In the genomic region with DNA sequence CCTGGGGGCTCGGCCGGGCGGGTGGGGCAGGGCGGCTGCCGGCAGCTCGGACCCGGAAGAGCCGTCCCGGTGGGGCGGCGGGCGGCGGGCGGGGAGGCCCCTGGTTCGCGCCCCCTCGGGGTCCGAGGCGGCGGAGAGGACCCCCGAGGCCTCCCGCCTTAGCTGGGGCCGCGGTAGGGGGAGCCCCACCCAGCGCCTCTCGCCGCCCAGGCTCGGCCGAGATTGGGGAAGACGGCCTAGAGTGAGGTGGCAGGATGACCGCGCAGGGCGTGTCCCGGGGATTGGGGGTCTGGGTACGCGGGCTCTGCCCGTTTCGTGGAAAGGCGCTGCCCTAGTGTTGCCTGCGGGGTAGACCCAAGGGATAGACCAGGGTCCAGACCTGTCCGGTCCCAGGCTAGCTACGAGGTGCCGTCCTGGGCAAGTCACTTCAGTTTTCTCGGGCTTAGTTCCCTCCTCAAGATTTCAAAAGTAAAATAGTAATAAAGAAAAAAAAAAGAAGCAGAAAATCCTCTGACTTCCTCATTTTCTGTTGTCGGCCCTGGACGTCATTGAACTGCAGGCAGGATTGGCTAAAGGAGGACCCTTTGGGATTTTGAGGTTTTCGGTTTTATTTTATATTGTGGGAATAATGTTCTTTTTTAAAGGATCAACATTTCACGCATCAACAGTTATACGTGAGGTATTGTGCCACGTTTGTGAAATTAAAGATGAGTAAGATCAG, we compare ENCODE assay signal across 1 cellular context.
TF ChIP-seq lines count a peak whose summit lies in the region.

No MANE protein-coding gene starts in this region.

TF ChIP-seq in H1, 55 proteins besides CTCF, POLR2A, EP300 and RAD21:
- TF ChIP-seq CBX8 (IDR thresholded peaks at IDR 0.05; ENCODE audit: borderline replicate concordance, low read depth, low read length): no peak
- TF ChIP-seq ATF3 (IDR thresholded peaks at IDR 0.05; ENCODE audit: insufficient read depth, low read depth, low read length): no peak
- 0 out of 4 replicates have a peak, but pooled peaks of 1 of the 2 experiments have one; percentile 28 for TF ChIP-seq HDAC2 (IDR thresholded peaks at IDR 0.05; ENCODE audit: borderline replicate concordance in 1 of 2, low read depth in 2 of 2, low read length in 2 of 2)
- no peak for TF ChIP-seq KDM1A (IDR thresholded peaks at IDR 0.05; ENCODE audit: borderline replicate concordance, low read length)
- TF ChIP-seq, protein P1, sequence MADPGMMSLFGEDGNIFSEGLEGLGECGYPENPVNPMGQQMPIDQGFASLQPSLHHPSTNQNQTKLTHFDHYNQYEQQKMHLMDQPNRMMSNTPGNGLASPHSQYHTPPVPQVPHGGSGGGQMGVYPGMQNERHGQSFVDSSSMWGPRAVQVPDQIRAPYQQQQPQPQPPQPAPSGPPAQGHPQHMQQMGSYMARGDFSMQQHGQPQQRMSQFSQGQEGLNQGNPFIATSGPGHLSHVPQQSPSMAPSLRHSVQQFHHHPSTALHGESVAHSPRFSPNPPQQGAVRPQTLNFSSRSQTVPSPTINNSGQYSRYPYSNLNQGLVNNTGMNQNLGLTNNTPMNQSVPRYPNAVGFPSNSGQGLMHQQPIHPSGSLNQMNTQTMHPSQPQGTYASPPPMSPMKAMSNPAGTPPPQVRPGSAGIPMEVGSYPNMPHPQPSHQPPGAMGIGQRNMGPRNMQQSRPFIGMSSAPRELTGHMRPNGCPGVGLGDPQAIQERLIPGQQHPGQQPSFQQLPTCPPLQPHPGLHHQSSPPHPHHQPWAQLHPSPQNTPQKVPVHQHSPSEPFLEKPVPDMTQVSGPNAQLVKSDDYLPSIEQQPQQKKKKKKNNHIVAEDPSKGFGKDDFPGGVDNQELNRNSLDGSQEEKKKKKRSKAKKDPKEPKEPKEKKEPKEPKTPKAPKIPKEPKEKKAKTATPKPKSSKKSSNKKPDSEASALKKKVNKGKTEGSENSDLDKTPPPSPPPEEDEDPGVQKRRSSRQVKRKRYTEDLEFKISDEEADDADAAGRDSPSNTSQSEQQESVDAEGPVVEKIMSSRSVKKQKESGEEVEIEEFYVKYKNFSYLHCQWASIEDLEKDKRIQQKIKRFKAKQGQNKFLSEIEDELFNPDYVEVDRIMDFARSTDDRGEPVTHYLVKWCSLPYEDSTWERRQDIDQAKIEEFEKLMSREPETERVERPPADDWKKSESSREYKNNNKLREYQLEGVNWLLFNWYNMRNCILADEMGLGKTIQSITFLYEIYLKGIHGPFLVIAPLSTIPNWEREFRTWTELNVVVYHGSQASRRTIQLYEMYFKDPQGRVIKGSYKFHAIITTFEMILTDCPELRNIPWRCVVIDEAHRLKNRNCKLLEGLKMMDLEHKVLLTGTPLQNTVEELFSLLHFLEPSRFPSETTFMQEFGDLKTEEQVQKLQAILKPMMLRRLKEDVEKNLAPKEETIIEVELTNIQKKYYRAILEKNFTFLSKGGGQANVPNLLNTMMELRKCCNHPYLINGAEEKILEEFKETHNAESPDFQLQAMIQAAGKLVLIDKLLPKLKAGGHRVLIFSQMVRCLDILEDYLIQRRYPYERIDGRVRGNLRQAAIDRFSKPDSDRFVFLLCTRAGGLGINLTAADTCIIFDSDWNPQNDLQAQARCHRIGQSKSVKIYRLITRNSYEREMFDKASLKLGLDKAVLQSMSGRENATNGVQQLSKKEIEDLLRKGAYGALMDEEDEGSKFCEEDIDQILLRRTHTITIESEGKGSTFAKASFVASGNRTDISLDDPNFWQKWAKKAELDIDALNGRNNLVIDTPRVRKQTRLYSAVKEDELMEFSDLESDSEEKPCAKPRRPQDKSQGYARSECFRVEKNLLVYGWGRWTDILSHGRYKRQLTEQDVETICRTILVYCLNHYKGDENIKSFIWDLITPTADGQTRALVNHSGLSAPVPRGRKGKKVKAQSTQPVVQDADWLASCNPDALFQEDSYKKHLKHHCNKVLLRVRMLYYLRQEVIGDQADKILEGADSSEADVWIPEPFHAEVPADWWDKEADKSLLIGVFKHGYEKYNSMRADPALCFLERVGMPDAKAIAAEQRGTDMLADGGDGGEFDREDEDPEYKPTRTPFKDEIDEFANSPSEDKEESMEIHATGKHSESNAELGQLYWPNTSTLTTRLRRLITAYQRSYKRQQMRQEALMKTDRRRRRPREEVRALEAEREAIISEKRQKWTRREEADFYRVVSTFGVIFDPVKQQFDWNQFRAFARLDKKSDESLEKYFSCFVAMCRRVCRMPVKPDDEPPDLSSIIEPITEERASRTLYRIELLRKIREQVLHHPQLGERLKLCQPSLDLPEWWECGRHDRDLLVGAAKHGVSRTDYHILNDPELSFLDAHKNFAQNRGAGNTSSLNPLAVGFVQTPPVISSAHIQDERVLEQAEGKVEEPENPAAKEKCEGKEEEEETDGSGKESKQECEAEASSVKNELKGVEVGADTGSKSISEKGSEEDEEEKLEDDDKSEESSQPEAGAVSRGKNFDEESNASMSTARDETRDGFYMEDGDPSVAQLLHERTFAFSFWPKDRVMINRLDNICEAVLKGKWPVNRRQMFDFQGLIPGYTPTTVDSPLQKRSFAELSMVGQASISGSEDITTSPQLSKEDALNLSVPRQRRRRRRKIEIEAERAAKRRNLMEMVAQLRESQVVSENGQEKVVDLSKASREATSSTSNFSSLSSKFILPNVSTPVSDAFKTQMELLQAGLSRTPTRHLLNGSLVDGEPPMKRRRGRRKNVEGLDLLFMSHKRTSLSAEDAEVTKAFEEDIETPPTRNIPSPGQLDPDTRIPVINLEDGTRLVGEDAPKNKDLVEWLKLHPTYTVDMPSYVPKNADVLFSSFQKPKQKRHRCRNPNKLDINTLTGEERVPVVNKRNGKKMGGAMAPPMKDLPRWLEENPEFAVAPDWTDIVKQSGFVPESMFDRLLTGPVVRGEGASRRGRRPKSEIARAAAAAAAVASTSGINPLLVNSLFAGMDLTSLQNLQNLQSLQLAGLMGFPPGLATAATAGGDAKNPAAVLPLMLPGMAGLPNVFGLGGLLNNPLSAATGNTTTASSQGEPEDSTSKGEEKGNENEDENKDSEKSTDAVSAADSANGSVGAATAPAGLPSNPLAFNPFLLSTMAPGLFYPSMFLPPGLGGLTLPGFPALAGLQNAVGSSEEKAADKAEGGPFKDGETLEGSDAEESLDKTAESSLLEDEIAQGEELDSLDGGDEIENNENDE (IDR thresholded peaks at IDR 0.05; ENCODE audit: insufficient replicate concordance, low read length): no peak
- no peak for TF ChIP-seq MAFK (IDR thresholded peaks at IDR 0.05; ENCODE audit: low read depth, low read length)
- TF ChIP-seq CHD1 (IDR thresholded peaks at IDR 0.05; ENCODE audit: low read depth, low read length): no peak
- TF ChIP-seq ASH2L (IDR thresholded peaks at IDR 0.05; ENCODE audit: low read length): no peak
- TF ChIP-seq BCL11A (IDR thresholded peaks at IDR 0.05; ENCODE audit: low read depth in 2 of 2, low read length in 2 of 2): no peak
- TF ChIP-seq SIN3A (conservative IDR thresholded peaks at IDR 0.05 in 1 of 2, IDR thresholded peaks at IDR 0.05 in 1 of 2; ENCODE audit: low read depth in 1 of 2, low read length in 2 of 2): peak in 1 of 2 experiments; percentile 52; a peak in 1 of 4 replicates
- TF ChIP-seq RXRA (IDR thresholded peaks at IDR 0.05; ENCODE audit: insufficient read depth, low read depth, low read length): no peak
- no peak for TF ChIP-seq SP4 (IDR thresholded peaks at IDR 0.05; ENCODE audit: low read length)
- TF ChIP-seq CHD2 (IDR thresholded peaks at IDR 0.05; ENCODE audit: low read length): no peak
- no peak for TF ChIP-seq RNF2 (IDR thresholded peaks at IDR 0.05; ENCODE audit: borderline replicate concordance, low read depth, low read length, missing control alignments, poor library complexity, severe bottlenecking)
- no peak for TF ChIP-seq BRCA1 (IDR thresholded peaks at IDR 0.05; ENCODE audit: low read depth, low read length)
